Comparison of ENCODE assay signal across 18 cellular contexts in genomic region chr6:2693191-2693590, GRCh38. TPM values are rescaled to one million over a fixed set of nuclear protein-coding genes. Genes with fewer than 3 reads are reported as not detected.
DNase-seq lines count a peak whose midpoint lies in the region; ATAC-seq and TF ChIP-seq lines count a peak whose summit lies in the region.
"Had no signal": no experiment of that assay in that cellular context is flagged by ENCODE, and none has a peak within 500 bp of the region (broad histone marks: within the 10 kb centered on the region; RNA-seq: fewer than 3 reads in every experiment).

No MANE protein-coding gene starts in this region.

- H3K4me1 ChIP-seq in osteoblast (ENCODE audit: insufficient read depth, low read length) (peaks cover 8% of the 10 kb centered on the region), upper lobe of left lung (no peaks in the 10 kb centered on the region)
- H3K4me1 ChIP-seq: BLaER1 had no signal

- no peak for TF ChIP-seq POLR2A in upper lobe of left lung (IDR thresholded peaks at IDR 0.05)

- H3K27me3 ChIP-seq in osteoblast (ENCODE audit: insufficient read depth, low read length) (no peaks in the 10 kb centered on the region), upper lobe of left lung (no peaks in the 10 kb centered on the region)
- H3K27me3 ChIP-seq: BLaER1 had no signal

- no peak overlapping the region for H3K27ac ChIP-seq in osteoblast (ENCODE audit: low read depth, low read length)
- H3K27ac ChIP-seq in upper lobe of left lung, result no peak overlapping the region
- H3K27ac ChIP-seq in caudate nucleus (ENCODE audit: low read depth, low read length), result no peak overlapping the region
- H3K27ac ChIP-seq: BLaER1, HL-60 had no signal

- H3K9me3 ChIP-seq in osteoblast (ENCODE audit: low read depth, low read length) (no peaks in the 10 kb centered on the region), upper lobe of left lung (no peaks in the 10 kb centered on the region)
- H3K9me3 ChIP-seq: BLaER1 had no signal

- DNase-seq in NCI-H2171 treated with DMSO at 0.1 percent for 48 hours (lab: John Stamatoyannopoulos, UW) (peak; percentile 50), NCI-H2171 (lab: John Stamatoyannopoulos, UW) (no peak), DMS53 (lab: John Stamatoyannopoulos, UW) (peak; percentile 49), NCI-H524 (lab: John Stamatoyannopoulos, UW) (peak; percentile 30 to 73), osteoblast (ENCODE audit: insufficient read length, low spot score, missing footprints) (peak; percentile 68), upper lobe of left lung (no peak), caudate nucleus (lab: John Stamatoyannopoulos, UW) (no peak)
- DNase-seq: 8988T; CD8-positive, alpha-beta T cell; COR-L47; DMS153; DND-41; EL; HCEC 1CT had no signal

- TF ChIP-seq CTCF in osteoblast (IDR thresholded peaks at IDR 0.05; ENCODE audit: extremely low read depth, low read depth, low read length) (no peak), upper lobe of left lung (IDR thresholded peaks at IDR 0.05) (no peak)

- H3K36me3 ChIP-seq in osteoblast (ENCODE audit: insufficient read depth, low read length), result no peaks in the 10 kb centered on the region
- no peaks in the 10 kb centered on the region for H3K36me3 ChIP-seq in upper lobe of left lung
- H3K36me3 ChIP-seq: BLaER1 had no signal

- no peaks in the 10 kb centered on the region for H3K79me2 ChIP-seq in osteoblast (ENCODE audit: insufficient read depth, low read length)

- H3K4me3 ChIP-seq in osteoblast (ENCODE audit: insufficient read depth, low read length) (no peak overlapping the region), upper lobe of left lung (no peak overlapping the region)
- H3K4me3 ChIP-seq: BLaER1, GM23338 had no signal

- no peak overlapping the region for H3K4me2 ChIP-seq in osteoblast (ENCODE audit: insufficient read depth, low read length)
- H3K4me2 ChIP-seq: BLaER1, GM23338 had no signal

- 52 to 60% methylated on average over 1 of the region's 1 CpG for WGBS in upper lobe of left lung, 2 donors

- H2AFZ ChIP-seq in osteoblast (ENCODE audit: low read length), result no peak overlapping the region
- H2AFZ ChIP-seq: GM23338 had no signal

- ATAC-seq in upper lobe of left lung (ENCODE audit: low FRiP score in 2 of 2) (no peak), HG03135 (IDR thresholded peaks at IDR 0.05; ENCODE audit: unreplicated experiment) (no peak)
- ATAC-seq: CD8-positive, alpha-beta T cell; GM23338 had no signal

- TF ChIP-seq EP300 in upper lobe of left lung (IDR thresholded peaks at IDR 0.05), result no peak

- H4K20me1 ChIP-seq in osteoblast (ENCODE audit: insufficient read depth, low read length), result no peaks in the 10 kb centered on the region
- H4K20me1 ChIP-seq: BLaER1 had no signal

RNA-seq across cellular contexts. Expression of gene MYLK4, which starts 57.5 kb away (rescaled TPM):
- total RNA-seq in osteoblast (0.36 and 0.88 TPM in 2 replicates), upper lobe of left lung (1 to 10 TPM in 5 of 6 donors, under 1 TPM in 1; 0.64 to 2.6 (median 1.2) TPM)

Comparison
In these comparisons a context has a peak if more than half of its experiments do, and no peak if none do; other contexts are left out.
1. DNase-seq: peak in NCI-H2171 treated with DMSO at 0.1 percent for 48 hours (single experiment), DMS53 (single experiment), NCI-H524 (2 of 2) and osteoblast (single experiment); none in NCI-H2171 (single experiment), upper lobe of left lung (0 of 2) and caudate nucleus (0 of 61).